ENCODE assay signal across 17 cellular contexts in genomic region chr7:139976055-139976837, GRCh38.
DNase-seq lines count a peak whose midpoint lies in the region; ATAC-seq and TF ChIP-seq lines count a peak whose summit lies in the region.
"Had no signal": no experiment of that assay in that cellular context is flagged by ENCODE, and none has a peak within 500 bp of the region (broad histone marks: within the 10 kb centered on the region; RNA-seq: fewer than 3 reads in every experiment).

No MANE protein-coding gene starts in this region.

- H3K9ac ChIP-seq in BLaER1 (no peak overlapping the region), neural progenitor cell (no peak overlapping the region)
- H3K9ac ChIP-seq: KMS-11 had no signal

- peak overlapping the region; percentile 43 for H3K4me3 ChIP-seq in BLaER1
- H3K4me3 ChIP-seq in GM23338, result no peak overlapping the region
- no peak overlapping the region for H3K4me3 ChIP-seq in coronary artery
- no peak overlapping the region for H3K4me3 ChIP-seq in neural progenitor cell

- H3K9me2 ChIP-seq in GM23338 (ENCODE audit: insufficient read depth), result no peaks in the 10 kb centered on the region

- no peaks in the 10 kb centered on the region for H3K9me3 Mint-ChIP-seq in GM23338
- H3K9me3 Mint-ChIP-seq in neural progenitor cell, result no peaks in the 10 kb centered on the region
- H3K9me3 Mint-ChIP-seq: CD4-positive, alpha-beta memory T cell had no signal

- H3K36me3 Mint-ChIP-seq in GM23338 (ENCODE audit: low read depth) (no peaks in the 10 kb centered on the region; the same call in 2 of the 3 replicates), neural progenitor cell (no peaks in the 10 kb centered on the region)

- peak overlapping the region; percentile 56 for H2AFZ ChIP-seq in GM23338
- peak overlapping the region; percentile 52 for H2AFZ ChIP-seq in neural progenitor cell (replicated peaks)

- H3F3A ChIP-seq in GM23338 (replicated peaks; ENCODE audit: low read depth), result peaks cover 10% of the 10 kb centered on the region; the same call in 1 of the 2 replicates
- H3F3A ChIP-seq in neural progenitor cell (ENCODE audit: low read depth), result peaks cover 42% of the 10 kb centered on the region

- no peak overlapping the region for H3K4me3 Mint-ChIP-seq in GM23338
- H3K4me3 Mint-ChIP-seq in neural progenitor cell, result peak overlapping the region; percentile 11
- H3K4me3 Mint-ChIP-seq: CD4-positive, alpha-beta memory T cell had no signal

- peaks cover 68% of the 10 kb centered on the region for H3K4me1 Mint-ChIP-seq in GM23338
- peaks cover 55% of the 10 kb centered on the region for H3K4me1 Mint-ChIP-seq in neural progenitor cell

- H4K20me1 ChIP-seq in BLaER1 (no peaks in the 10 kb centered on the region), GM23338 (replicated peaks; ENCODE audit: insufficient read depth) (no peaks in the 10 kb centered on the region), neural progenitor cell (ENCODE audit: low read depth) (no peaks in the 10 kb centered on the region)

- H3K27ac Mint-ChIP-seq in GM23338 (no peak overlapping the region), neural progenitor cell (no peak overlapping the region)

- no peaks in the 10 kb centered on the region for H3K79me2 ChIP-seq in GM23338 (replicated peaks; ENCODE audit: insufficient read depth)
- H3K79me2 ChIP-seq in neural progenitor cell (ENCODE audit: low read depth), result no peaks in the 10 kb centered on the region

- peaks cover 37% of the 10 kb centered on the region for H3K4me1 ChIP-seq in BLaER1
- peaks cover 51% of the 10 kb centered on the region for H3K4me1 ChIP-seq in GM23338 (ENCODE audit: insufficient read depth)
- H3K4me1 ChIP-seq in neural progenitor cell, result peaks cover 54% of the 10 kb centered on the region

- no peak for ATAC-seq in GM23338

- H3K9me3 ChIP-seq in BLaER1 (peaks cover 11% of the 10 kb centered on the region; the same call in 1 of the 2 replicates), neural progenitor cell (ENCODE audit: low read depth) (no peaks in the 10 kb centered on the region)

- H3K27ac ChIP-seq in BLaER1 (peak overlapping the region; percentile 36), GM23338 (ENCODE audit: low read depth) (no peak overlapping the region), coronary artery (no peak overlapping the region), neural progenitor cell (no peak overlapping the region)
- H3K27ac ChIP-seq: C4-2B, KMS-11 had no signal

- H3K4me2 ChIP-seq in BLaER1 (peak overlapping the region; percentile 68), GM23338 (0 out of 2 replicates have a peak overlapping the region, but pooled peaks have one; percentile 1), neural progenitor cell (no peak overlapping the region)
- H3K4me2 ChIP-seq: KMS-11 had no signal

- H3K27me3 ChIP-seq in BLaER1 (no peaks in the 10 kb centered on the region), GM23338 (ENCODE audit: insufficient read depth) (no peaks in the 10 kb centered on the region), neural progenitor cell (no peaks in the 10 kb centered on the region)

- DNase-seq in GM23338 (ENCODE audit: low spot score) (no peak), coronary artery (ENCODE audit: low spot score) (peak; percentile 16), neural progenitor cell (ENCODE audit: low spot score) (no peak), islet precursor cell (no peak), KG1 (lab: John Stamatoyannopoulos, UW) (no peak)
- DNase-seq in stimulated activated CD4-positive, alpha-beta T cell treated with anti-CD3 and anti-CD28 coated beads, Interleukin-4, amount 100 ng/mL, for 1 hour, result no peak
- DNase-seq: ACHN; CD4-positive, alpha-beta memory T cell; COR-L47; DMS153; DMS79 treated with DMSO at 0.1 percent for 48 hours; EL; HCEC 1CT; IMR-90 had no signal

- H3K27me3 Mint-ChIP-seq in GM23338 (ENCODE audit: insufficient read depth, low read depth, poor library complexity), result peaks cover 11% of the 10 kb centered on the region
- H3K27me3 Mint-ChIP-seq in neural progenitor cell (ENCODE audit: insufficient read depth, low read depth), result peaks cover 2% of the 10 kb centered on the region

- TF ChIP-seq CTCF in GM23338 (conservative IDR thresholded peaks at IDR 0.05; ENCODE audit: low read depth in 2 of 2) (no peak), coronary artery (IDR thresholded peaks at IDR 0.05) (no peak), neural progenitor cell (IDR thresholded peaks at IDR 0.05) (no peak)

- H3K36me3 ChIP-seq in BLaER1 (no peaks in the 10 kb centered on the region), GM23338 (ENCODE audit: insufficient read depth) (no peaks in the 10 kb centered on the region), neural progenitor cell (no peaks in the 10 kb centered on the region)

TF ChIP-seq in GM23338, 12 proteins besides CTCF, POLR2A, EP300 and RAD21 (continues in another document):
- no peak for TF ChIP-seq REST (IDR thresholded peaks at IDR 0.05; ENCODE audit: unreplicated experiment)
